ENCODE assay signal across 1 cellular context in the genomic region with DNA sequence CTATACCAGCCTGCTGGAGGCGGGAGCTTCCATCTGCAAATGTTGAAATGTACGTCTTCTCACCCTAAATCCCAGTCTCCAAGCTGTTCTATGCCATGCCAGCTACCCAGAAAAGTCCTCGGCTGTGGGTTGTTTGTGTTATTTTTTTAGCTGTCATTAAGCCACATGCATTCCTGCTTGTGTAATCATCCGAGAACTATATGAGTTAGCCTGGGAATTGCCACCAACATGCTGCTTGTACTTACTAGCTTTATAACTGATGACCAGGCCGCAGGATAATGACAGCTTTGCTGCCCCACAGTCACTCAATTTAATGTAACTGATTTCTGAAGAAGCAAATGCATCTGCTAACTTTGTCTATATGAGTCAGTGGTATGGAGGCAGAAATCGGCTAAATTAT.
TF ChIP-seq lines count a peak whose summit lies in the region.

No MANE protein-coding gene starts in this region.

TF ChIP-seq in IMR-90, 13 proteins besides CTCF, POLR2A, EP300 and RAD21 (continued from another document):
- no peak for TF ChIP-seq ELK1 (IDR thresholded peaks at IDR 0.05; ENCODE audit: borderline replicate concordance, low read depth, low read length)
- no peak for TF ChIP-seq USF2 (IDR thresholded peaks at IDR 0.05; ENCODE audit: low read depth, low read length)
